ENCODE assay signal across 20 cellular contexts in genomic region chr3:53837331-53837730, GRCh38. TPM values are rescaled to one million over a fixed set of nuclear protein-coding genes. Genes with fewer than 3 reads are reported as not detected.
"Had no signal": no experiment of that assay in that cellular context is flagged by ENCODE, and none has a peak within 500 bp of the region (broad histone marks: within the 10 kb centered on the region; RNA-seq: fewer than 3 reads in every experiment).

No MANE protein-coding gene starts in this region.

- H3K27me3 ChIP-seq: colonic mucosa, pancreas, transverse colon had no signal

- ATAC-seq: pancreas had no signal

- H3K27ac ChIP-seq: colonic mucosa, pancreas, skin epidermis, transverse colon, VCaP had no signal

- H3K4me3 Mint-ChIP-seq: T-cell had no signal

- H3K4me3 ChIP-seq: colonic mucosa, pancreas, skin epidermis, transverse colon had no signal

- H3K4me1 Mint-ChIP-seq: T-cell had no signal

- H3K9me3 ChIP-seq: colonic mucosa, pancreas, transverse colon had no signal

- DNase-seq: activated naive CD4-positive, alpha-beta T cell treated with anti-CD3 and anti-CD28 coated beads, Interleukin-2, amount 50 U/mL, for 16 hours; activated T-cell treated with anti-CD3 and anti-CD28 coated beads for 4 hours; caudate nucleus; colonic mucosa; effector CD4-positive, alpha-beta T cell; foreskin fibroblast; glutamatergic neuron; hypothalamus; midbrain; stimulated activated CD4-positive, alpha-beta T cell treated with anti-CD3 and anti-CD28 coated beads, Interleukin-15, amount 100 ng/mL, for 24 hours; stimulated activated CD4-positive, alpha-beta T cell treated with anti-CD3 and anti-CD28 coated beads, Interleukin-4, amount 100 ng/mL, for 1 hour; stimulated activated naive CD4-positive, alpha-beta T cell; T-cell; T-helper 9 cell; transverse colon had no signal

- H3K9me3 Mint-ChIP-seq: activated T-helper 2 cell treated with anti-CD3 and anti-CD28 coated beads, Interferon-gamma antibody, Interleukin-2, Interleukin-4, amounts not matched to agents 10 μg/mL and 5 μg/mL and 100 μg/mL, durations not matched to agents 14 hours and 24 hours and 36 hours; T-cell had no signal

- H3K36me3 Mint-ChIP-seq: T-cell had no signal

- FAIRE-seq: pancreas had no signal

- H3K36me3 ChIP-seq: colonic mucosa, transverse colon had no signal

- H3K27ac Mint-ChIP-seq: activated T-helper 2 cell treated with anti-CD3 and anti-CD28 coated beads, Interferon-gamma antibody, Interleukin-2, Interleukin-4, amounts not matched to agents 10 μg/mL and 5 μg/mL and 100 μg/mL, durations not matched to agents 14 hours and 24 hours and 36 hours; T-cell had no signal

RNA-seq across cellular contexts. Expression of gene IL17RB, which starts 9.0 kb away (rescaled TPM):
- total RNA-seq: myocyte had no signal
